Comparison of ENCODE assay signal across 16 cellular contexts in genomic region chr17:57544381-57544780, GRCh38.
DNase-seq lines count a peak whose midpoint lies in the region; ATAC-seq and TF ChIP-seq lines count a peak whose summit lies in the region.
"Had no signal": no experiment of that assay in that cellular context is flagged by ENCODE, and none has a peak within 500 bp of the region (broad histone marks: within the 10 kb centered on the region; RNA-seq: fewer than 3 reads in every experiment).

No MANE protein-coding gene starts in this region.

- peaks cover 0 to 37% (median 0%) of the 10 kb centered on the region in 11 experiments; a peak in 6 of 22 replicates for H3K36me3 ChIP-seq in BLaER1 treated with 17β-estradiol and CSF1 and Interleukin-3, amounts not matched to agents 10 nM and 100 nM
- H3K36me3 ChIP-seq in Karpas-422 (ENCODE audit: insufficient read depth, low read length) = no peaks in the 10 kb centered on the region

- H3K4me1 Mint-ChIP-seq in brain = peaks cover 100% of the 10 kb centered on the region

- H3K27me3 Mint-ChIP-seq in brain = peaks cover 7% of the 10 kb centered on the region
- H3K27me3 Mint-ChIP-seq: activated CD4-positive, alpha-beta T cell treated with anti-CD3 and anti-CD28 coated beads, Interleukin-2, amount 10 ng/mL, durations not matched to agents 7 days and 5 days; CD8-positive, alpha-beta memory T cell had no signal

- H3K4me3 Mint-ChIP-seq in brain = peak overlapping the region; percentile 11 to 56 (median 31)
- H3K4me3 Mint-ChIP-seq: activated CD4-positive, alpha-beta T cell treated with anti-CD3 and anti-CD28 coated beads, Interleukin-2, amount 10 ng/mL, durations not matched to agents 7 days and 5 days; CD8-positive, alpha-beta memory T cell had no signal

- H3K27ac ChIP-seq in BLaER1 treated with 17β-estradiol and CSF1 and Interleukin-3, amounts not matched to agents 10 nM and 100 nM = 0 out of 22 replicates have a peak overlapping the region, but pooled peaks of 2 of the 11 experiments have one; percentile 24 to 30
- H3K27ac ChIP-seq in Karpas-422 (ENCODE audit: low read length) = peak overlapping the region; percentile 99

- ATAC-seq in GM19351 (IDR thresholded peaks at IDR 0.05; ENCODE audit: unreplicated experiment) (no peak), GM18520 (IDR thresholded peaks at IDR 0.05; ENCODE audit: unreplicated experiment) (no peak), HG02938 (IDR thresholded peaks at IDR 0.05; ENCODE audit: unreplicated experiment) (no peak), HG02884 (IDR thresholded peaks at IDR 0.05; ENCODE audit: unreplicated experiment) (no peak)
- ATAC-seq: K562 had no signal

- no peak overlapping the region for H2AFZ ChIP-seq in Karpas-422 (ENCODE audit: low read length)

- no peaks in the 10 kb centered on the region for H3K36me3 Mint-ChIP-seq in brain

- no peaks in the 10 kb centered on the region for H3K9me2 ChIP-seq in Karpas-422 (replicated peaks; ENCODE audit: insufficient read depth, low read length)

- H3K4me1 ChIP-seq in BLaER1 treated with 17β-estradiol and CSF1 and Interleukin-3, amounts not matched to agents 10 nM and 100 nM = peaks cover 15 to 100% (median 95%) of the 10 kb centered on the region in 10 experiments
- peaks cover 100% of the 10 kb centered on the region for H3K4me1 ChIP-seq in Karpas-422 (ENCODE audit: low read length)

- peak overlapping the region; percentile 87 to 92 (median 90) for H3K27ac Mint-ChIP-seq in brain
- H3K27ac Mint-ChIP-seq: activated CD4-positive, alpha-beta T cell treated with anti-CD3 and anti-CD28 coated beads, Interleukin-2, amount 10 ng/mL, durations not matched to agents 7 days and 5 days; CD8-positive, alpha-beta memory T cell had no signal

- H3K9me3 ChIP-seq in BLaER1 treated with 17β-estradiol and CSF1 and Interleukin-3, amounts not matched to agents 10 nM and 100 nM (replicated peaks in 1 of 11) = 0 out of 22 replicates have a peak, but pooled peaks cover 0 to 6% (median 0%) of the 10 kb centered on the region in 11 experiments
- no peaks in the 10 kb centered on the region for H3K9me3 ChIP-seq in Karpas-422 (ENCODE audit: low read length)

- peaks cover 0 to 2% (median 0%) of the 10 kb centered on the region in 5 experiments for H3K9me3 Mint-ChIP-seq in brain
- H3K9me3 Mint-ChIP-seq: activated CD4-positive, alpha-beta T cell treated with anti-CD3 and anti-CD28 coated beads, Interleukin-2, amount 10 ng/mL, durations not matched to agents 7 days and 5 days; CD8-positive, alpha-beta memory T cell had no signal

- peaks cover 0 to 1% (median 0%) of the 10 kb centered on the region in 11 experiments; a peak in 3 of 22 replicates for H4K20me1 ChIP-seq in BLaER1 treated with 17β-estradiol and CSF1 and Interleukin-3, amounts not matched to agents 10 nM and 100 nM
- H4K20me1 ChIP-seq in Karpas-422 (ENCODE audit: insufficient read depth, low read depth, low read length) = no peaks in the 10 kb centered on the region

- peaks cover 88% of the 10 kb centered on the region for H3K79me2 ChIP-seq in Karpas-422 (ENCODE audit: low read length)

- no peak overlapping the region for H3K4me3 ChIP-seq in BLaER1 treated with 17β-estradiol and CSF1 and Interleukin-3, amounts not matched to agents 10 nM and 100 nM
- no peak overlapping the region for H3K4me3 ChIP-seq in Karpas-422 (ENCODE audit: low read length)
- H3K4me3 ChIP-seq: K562 had no signal

- peak overlapping the region in 7 of 11 experiments; percentile 16 to 96 (median 90); a peak in 10 of 22 replicates for H3K4me2 ChIP-seq in BLaER1 treated with 17β-estradiol and CSF1 and Interleukin-3, amounts not matched to agents 10 nM and 100 nM
- peak overlapping the region; percentile 16 for H3K4me2 ChIP-seq in Karpas-422 (ENCODE audit: low read depth, low read length, poor library complexity, severe bottlenecking)

- no peaks in the 10 kb centered on the region for H3K27me3 ChIP-seq in BLaER1 treated with 17β-estradiol and CSF1 and Interleukin-3, amounts not matched to agents 10 nM and 100 nM
- H3K27me3 ChIP-seq in Karpas-422 (ENCODE audit: low read length) = no peaks in the 10 kb centered on the region

- no peak for TF ChIP-seq CTCF in brain (conservative IDR thresholded peaks at IDR 0.05)

- DNase-seq in Karpas-422 = no peak
- DNase-seq in NCI-H524 treated with DMSO at 0.1 percent for 48 hours (lab: John Stamatoyannopoulos, UW) = peak; percentile 93
- DNase-seq: activated CD4-positive, alpha-beta T cell treated with anti-CD3 and anti-CD28 coated beads, Interleukin-2, amount 10 ng/mL, durations not matched to agents 7 days and 5 days; activated naive CD4-positive, alpha-beta T cell; aorta; CD8-positive, alpha-beta memory T cell; left colon; NCI-H1048; NCI-H526 had no signal

- H3K9ac ChIP-seq in BLaER1 treated with 17β-estradiol and CSF1 and Interleukin-3, amounts not matched to agents 10 nM and 100 nM = 0 out of 22 replicates have a peak overlapping the region, but pooled peaks of 1 of the 11 experiments have one; percentile 3
- no peak overlapping the region for H3K9ac ChIP-seq in Karpas-422 (ENCODE audit: low read length)
